ENCODE assay signal across 1 cellular context in the genomic region with DNA sequence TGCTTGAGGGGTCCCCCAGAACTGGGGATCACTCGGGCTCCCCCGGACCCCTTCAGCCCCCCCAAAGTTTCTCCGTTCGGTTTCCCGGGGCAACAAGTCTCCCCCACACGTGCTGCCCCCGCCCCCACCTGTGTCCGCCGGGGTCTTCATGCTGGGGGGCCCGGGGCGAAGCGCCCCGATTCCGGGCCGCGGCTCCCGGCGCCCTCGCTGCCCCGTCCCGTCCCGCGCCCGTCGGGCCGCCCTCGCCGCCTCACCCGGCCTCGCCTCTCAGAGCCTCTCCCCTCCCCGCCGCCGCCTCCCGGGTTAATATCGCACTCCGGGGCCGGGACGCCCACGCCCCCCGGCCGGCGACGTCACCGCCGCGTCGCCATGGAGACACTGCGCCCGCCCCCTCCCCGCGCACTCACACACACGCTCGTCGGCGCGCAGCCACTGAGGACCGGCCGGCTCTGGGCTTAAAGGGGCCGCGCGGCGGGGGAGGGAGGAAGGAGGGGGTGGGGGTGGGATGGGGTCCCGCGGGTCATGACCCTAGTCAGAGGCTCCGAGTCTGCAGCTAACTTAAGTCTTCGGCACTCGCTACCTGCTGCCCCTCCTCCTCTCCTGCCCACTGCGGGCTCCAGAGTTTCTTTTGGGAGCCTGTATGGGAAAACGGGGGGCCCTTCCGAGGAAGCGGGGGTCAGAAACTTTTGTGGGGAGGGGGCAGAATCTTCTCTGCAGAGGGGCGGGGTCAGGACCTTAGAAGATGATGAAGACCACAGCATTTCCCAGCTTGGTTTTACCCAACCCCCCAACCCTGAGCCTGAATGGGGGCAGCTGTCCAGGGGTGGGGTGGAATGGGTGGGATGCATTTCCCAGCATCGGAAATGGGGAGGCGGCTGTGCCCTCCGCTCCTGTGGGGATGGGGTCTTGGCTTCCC.
TF ChIP-seq lines count a peak whose summit lies in the region.

A gene (minus strand): TSS at position 279 of the 916 bp plus-strand sequence. CDS start 129 bp downstream, at position 150.

TF ChIP-seq in K562, 482 proteins besides CTCF, POLR2A, EP300 and RAD21 (continued from another document and continues in another):
- TF ChIP-seq, protein P1, sequence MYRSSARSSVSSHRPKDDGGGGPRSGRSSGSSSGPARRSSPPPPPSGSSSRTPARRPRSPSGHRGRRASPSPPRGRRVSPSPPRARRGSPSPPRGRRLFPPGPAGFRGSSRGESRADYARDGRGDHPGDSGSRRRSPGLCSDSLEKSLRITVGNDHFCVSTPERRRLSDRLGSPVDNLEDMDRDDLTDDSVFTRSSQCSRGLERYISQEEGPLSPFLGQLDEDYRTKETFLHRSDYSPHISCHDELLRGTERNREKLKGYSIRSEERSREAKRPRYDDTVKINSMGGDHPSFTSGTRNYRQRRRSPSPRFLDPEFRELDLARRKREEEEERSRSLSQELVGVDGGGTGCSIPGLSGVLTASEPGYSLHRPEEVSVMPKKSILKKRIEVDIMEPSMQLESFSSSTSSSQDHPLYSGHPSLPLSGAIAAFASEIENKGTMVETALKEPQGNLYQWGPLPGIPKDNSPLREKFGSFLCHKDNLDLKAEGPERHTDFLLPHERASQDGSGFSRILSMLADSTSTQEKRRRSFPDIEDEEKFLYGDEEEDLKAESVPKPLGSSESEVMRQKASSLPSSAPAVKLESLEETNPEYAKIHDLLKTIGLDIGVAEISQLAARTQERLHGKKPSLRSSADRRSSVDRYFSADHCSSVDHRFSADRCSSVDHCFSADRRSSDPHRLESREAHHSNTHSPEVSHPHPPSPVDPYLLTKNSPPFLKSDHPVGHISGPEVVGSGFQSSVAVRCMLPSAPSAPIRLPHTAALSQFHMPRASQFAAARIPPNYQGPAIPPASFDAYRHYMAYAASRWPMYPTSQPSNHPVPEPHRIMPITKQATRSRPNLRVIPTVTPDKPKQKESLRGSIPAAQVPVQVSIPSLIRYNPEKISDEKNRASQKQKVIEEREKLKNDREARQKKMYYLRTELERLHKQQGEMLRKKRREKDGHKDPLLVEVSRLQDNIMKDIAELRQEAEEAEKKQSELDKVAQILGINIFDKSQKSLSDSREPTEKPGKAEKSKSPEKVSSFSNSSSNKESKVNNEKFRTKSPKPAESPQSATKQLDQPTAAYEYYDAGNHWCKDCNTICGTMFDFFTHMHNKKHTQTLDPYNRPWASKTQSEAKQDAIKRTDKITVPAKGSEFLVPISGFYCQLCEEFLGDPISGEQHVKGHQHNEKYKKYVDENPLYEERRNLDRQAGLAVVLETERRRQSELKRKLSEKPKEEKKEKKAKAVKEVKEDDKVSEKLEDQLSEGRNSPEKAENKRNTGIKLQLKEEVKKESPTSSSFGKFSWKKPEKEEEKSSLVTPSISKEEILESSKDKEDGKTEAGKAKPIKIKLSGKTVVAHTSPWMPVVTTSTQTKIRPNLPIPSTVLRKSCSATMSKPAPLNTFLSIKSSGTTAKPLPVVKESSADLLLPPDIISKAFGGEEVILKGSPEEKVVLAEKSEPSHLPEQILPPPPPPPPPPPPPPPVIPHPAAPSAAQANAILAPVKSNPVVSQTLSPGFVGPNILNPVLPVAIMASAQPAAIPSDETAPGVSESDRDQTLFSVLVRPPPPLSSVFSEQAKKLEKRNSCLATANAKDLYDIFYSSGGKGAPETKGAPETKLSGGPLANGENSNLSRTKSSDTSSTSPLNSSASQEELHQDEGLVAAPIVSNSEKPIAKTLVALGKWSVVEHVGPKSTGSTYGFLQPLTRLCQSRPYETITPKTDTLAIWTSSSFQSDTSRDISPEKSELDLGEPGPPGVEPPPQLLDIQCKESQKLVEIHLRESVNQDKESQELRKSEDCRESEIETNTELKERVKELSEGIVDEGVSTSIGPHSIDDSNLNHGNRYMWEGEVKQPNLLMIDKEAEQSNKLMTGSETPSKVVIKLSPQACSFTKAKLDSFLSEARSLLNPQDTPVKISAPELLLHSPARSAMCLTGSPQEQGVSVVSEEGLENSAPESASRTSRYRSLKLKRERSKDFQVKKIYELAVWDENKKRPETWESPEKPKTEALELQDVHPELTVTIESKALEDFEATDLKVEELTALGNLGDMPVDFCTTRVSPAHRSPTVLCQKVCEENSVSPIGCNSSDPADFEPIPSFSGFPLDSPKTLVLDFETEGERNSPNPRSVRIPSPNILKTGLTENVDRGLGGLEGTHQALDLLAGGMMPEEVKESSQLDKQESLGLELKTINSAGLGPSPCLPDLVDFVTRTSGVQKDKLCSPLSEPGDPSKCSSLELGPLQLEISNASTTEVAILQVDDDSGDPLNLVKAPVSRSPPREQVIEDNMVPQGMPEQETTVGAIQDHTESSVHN (IDR thresholded peaks at IDR 0.05; ENCODE audit: borderline replicate concordance in 1 of 2, low read depth in 1 of 2) = no peak
- TF ChIP-seq NRF1 (conservative IDR thresholded peaks at IDR 0.05 in 1 of 2, IDR thresholded peaks at IDR 0.05 in 1 of 2) = peak; percentile 72 to 74; a peak in 3 of 4 replicates
- no peak for TF ChIP-seq CBX2 (IDR thresholded peaks at IDR 0.05; ENCODE audit: insufficient read depth, low read length, poor library complexity, severe bottlenecking)
- no peak; the same call in 1 of the 2 replicates for TF ChIP-seq ILF3 (IDR thresholded peaks at IDR 0.05; ENCODE audit: borderline replicate concordance)
- TF ChIP-seq ZNF175 (CRISPR knock-in tag; IDR thresholded peaks at IDR 0.05; ENCODE audit: low read depth) = no peak
- no peak for TF ChIP-seq TRIM28 (IDR thresholded peaks at IDR 0.05)
- TF ChIP-seq RBFOX2 (IDR thresholded peaks at IDR 0.05; ENCODE audit: low read depth, low read length) = peak; percentile 90
- TF ChIP-seq MXI1 (IDR thresholded peaks at IDR 0.05; ENCODE audit: low read depth, low read length) = peak; percentile 89
- TF ChIP-seq, protein P2, sequence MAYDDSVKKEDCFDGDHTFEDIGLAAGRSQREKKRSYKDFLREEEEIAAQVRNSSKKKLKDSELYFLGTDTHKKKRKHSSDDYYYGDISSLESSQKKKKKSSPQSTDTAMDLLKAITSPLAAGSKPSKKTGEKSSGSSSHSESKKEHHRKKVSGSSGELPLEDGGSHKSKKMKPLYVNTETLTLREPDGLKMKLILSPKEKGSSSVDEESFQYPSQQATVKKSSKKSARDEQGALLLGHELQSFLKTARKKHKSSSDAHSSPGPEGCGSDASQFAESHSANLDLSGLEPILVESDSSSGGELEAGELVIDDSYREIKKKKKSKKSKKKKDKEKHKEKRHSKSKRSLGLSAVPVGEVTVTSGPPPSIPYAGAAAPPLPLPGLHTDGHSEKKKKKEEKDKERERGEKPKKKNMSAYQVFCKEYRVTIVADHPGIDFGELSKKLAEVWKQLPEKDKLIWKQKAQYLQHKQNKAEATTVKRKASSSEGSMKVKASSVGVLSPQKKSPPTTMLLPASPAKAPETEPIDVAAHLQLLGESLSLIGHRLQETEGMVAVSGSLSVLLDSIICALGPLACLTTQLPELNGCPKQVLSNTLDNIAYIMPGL (CRISPR knock-in tag; IDR thresholded peaks at IDR 0.05) = no peak
- no peak for TF ChIP-seq CHD2 (IDR thresholded peaks at IDR 0.05; ENCODE audit: low read depth, low read length)
- TF ChIP-seq, protein P3, sequence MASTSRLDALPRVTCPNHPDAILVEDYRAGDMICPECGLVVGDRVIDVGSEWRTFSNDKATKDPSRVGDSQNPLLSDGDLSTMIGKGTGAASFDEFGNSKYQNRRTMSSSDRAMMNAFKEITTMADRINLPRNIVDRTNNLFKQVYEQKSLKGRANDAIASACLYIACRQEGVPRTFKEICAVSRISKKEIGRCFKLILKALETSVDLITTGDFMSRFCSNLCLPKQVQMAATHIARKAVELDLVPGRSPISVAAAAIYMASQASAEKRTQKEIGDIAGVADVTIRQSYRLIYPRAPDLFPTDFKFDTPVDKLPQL (IDR thresholded peaks at IDR 0.05; ENCODE audit: extremely low read depth, insufficient read length) = no peak
- TF ChIP-seq, protein P4, sequence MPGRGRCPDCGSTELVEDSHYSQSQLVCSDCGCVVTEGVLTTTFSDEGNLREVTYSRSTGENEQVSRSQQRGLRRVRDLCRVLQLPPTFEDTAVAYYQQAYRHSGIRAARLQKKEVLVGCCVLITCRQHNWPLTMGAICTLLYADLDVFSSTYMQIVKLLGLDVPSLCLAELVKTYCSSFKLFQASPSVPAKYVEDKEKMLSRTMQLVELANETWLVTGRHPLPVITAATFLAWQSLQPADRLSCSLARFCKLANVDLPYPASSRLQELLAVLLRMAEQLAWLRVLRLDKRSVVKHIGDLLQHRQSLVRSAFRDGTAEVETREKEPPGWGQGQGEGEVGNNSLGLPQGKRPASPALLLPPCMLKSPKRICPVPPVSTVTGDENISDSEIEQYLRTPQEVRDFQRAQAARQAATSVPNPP (IDR thresholded peaks at IDR 0.05; ENCODE audit: borderline replicate concordance, insufficient read depth, insufficient read length) = no peak
- TF ChIP-seq, protein P5, sequence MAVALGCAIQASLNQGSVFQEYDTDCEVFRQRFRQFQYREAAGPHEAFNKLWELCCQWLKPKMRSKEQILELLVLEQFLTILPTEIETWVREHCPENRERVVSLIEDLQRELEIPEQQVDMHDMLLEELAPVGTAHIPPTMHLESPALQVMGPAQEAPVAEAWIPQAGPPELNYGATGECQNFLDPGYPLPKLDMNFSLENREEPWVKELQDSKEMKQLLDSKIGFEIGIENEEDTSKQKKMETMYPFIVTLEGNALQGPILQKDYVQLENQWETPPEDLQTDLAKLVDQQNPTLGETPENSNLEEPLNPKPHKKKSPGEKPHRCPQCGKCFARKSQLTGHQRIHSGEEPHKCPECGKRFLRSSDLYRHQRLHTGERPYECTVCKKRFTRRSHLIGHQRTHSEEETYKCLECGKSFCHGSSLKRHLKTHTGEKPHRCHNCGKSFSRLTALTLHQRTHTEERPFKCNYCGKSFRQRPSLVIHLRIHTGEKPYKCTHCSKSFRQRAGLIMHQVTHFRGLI (CRISPR knock-in tag; IDR thresholded peaks at IDR 0.05) = no peak
- TF ChIP-seq, protein P6, sequence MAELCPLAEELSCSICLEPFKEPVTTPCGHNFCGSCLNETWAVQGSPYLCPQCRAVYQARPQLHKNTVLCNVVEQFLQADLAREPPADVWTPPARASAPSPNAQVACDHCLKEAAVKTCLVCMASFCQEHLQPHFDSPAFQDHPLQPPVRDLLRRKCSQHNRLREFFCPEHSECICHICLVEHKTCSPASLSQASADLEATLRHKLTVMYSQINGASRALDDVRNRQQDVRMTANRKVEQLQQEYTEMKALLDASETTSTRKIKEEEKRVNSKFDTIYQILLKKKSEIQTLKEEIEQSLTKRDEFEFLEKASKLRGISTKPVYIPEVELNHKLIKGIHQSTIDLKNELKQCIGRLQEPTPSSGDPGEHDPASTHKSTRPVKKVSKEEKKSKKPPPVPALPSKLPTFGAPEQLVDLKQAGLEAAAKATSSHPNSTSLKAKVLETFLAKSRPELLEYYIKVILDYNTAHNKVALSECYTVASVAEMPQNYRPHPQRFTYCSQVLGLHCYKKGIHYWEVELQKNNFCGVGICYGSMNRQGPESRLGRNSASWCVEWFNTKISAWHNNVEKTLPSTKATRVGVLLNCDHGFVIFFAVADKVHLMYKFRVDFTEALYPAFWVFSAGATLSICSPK (IDR thresholded peaks at IDR 0.05; ENCODE audit: borderline replicate concordance) = no peak
- no peak for TF ChIP-seq ZNF695 (CRISPR knock-in tag; IDR thresholded peaks at IDR 0.05)
- no peak for TF ChIP-seq DPF2 (IDR thresholded peaks at IDR 0.05)
- TF ChIP-seq ELF1 (tag; IDR thresholded peaks at IDR 0.05) = no peak
- TF ChIP-seq, protein P7, sequence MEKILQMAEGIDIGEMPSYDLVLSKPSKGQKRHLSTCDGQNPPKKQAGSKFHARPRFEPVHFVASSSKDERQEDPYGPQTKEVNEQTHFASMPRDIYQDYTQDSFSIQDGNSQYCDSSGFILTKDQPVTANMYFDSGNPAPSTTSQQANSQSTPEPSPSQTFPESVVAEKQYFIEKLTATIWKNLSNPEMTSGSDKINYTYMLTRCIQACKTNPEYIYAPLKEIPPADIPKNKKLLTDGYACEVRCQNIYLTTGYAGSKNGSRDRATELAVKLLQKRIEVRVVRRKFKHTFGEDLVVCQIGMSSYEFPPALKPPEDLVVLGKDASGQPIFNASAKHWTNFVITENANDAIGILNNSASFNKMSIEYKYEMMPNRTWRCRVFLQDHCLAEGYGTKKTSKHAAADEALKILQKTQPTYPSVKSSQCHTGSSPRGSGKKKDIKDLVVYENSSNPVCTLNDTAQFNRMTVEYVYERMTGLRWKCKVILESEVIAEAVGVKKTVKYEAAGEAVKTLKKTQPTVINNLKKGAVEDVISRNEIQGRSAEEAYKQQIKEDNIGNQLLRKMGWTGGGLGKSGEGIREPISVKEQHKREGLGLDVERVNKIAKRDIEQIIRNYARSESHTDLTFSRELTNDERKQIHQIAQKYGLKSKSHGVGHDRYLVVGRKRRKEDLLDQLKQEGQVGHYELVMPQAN (IDR thresholded peaks at IDR 0.05; ENCODE audit: borderline replicate concordance) = no peak
- TF ChIP-seq, protein P8, sequence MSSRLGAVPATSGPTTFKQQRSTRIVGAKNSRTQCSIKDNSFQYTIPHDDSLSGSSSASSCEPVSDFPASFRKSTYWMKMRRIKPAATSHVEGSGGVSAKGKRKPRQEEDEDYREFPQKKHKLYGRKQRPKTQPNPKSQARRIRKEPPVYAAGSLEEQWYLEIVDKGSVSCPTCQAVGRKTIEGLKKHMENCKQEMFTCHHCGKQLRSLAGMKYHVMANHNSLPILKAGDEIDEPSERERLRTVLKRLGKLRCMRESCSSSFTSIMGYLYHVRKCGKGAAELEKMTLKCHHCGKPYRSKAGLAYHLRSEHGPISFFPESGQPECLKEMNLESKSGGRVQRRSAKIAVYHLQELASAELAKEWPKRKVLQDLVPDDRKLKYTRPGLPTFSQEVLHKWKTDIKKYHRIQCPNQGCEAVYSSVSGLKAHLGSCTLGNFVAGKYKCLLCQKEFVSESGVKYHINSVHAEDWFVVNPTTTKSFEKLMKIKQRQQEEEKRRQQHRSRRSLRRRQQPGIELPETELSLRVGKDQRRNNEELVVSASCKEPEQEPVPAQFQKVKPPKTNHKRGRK (tag; IDR thresholded peaks at IDR 0.05) = no peak
- TF ChIP-seq FOXA1 (IDR thresholded peaks at IDR 0.05; ENCODE audit: borderline replicate concordance) = no peak
- TF ChIP-seq MAFK (IDR thresholded peaks at IDR 0.05; ENCODE audit: low read length) = no peak
